In genomic region chr7:103343758-103344452, GRCh38 we compare ENCODE assay signal across 8 cellular contexts. TPM values are rescaled to one million over a fixed set of nuclear protein-coding genes. Genes with fewer than 3 reads are reported as not detected.
DNase-seq lines count a peak whose midpoint lies in the region; ATAC-seq, FAIRE-seq and TF ChIP-seq lines count a peak whose summit lies in the region.

No MANE protein-coding gene starts in this region.

- DNase-seq in Right ventricle myocardium superior, result no peak
- no peak for DNase-seq in Right ventricle myocardium inferior (ENCODE audit: missing footprints)
- DNase-seq in SJCRH30, result peak; percentile 22 to 31
- DNase-seq in astrocyte of the hippocampus (ENCODE audit: low read depth, low spot score), result peak; percentile 52
- no peak for DNase-seq in keratinocyte (ENCODE audit: low read depth, low spot score)
- peak; percentile 42 to 48 for DNase-seq in stimulated activated CD4-positive, alpha-beta T cell treated with anti-CD3 and anti-CD28 coated beads, Interleukin-2, amount 100 ng/mL, for 24 hours
- no peak for DNase-seq in H4 (ENCODE audit: low spot score)

- H3K9ac ChIP-seq in keratinocyte (ENCODE audit: control insufficient read depth, extremely low read depth, insufficient read depth, low read length), result peak overlapping the region; percentile 97

- peaks cover 3% of the 10 kb centered on the region; the same call in 1 of the 2 replicates for H3K4me1 ChIP-seq in SJCRH30
- peaks cover 8% of the 10 kb centered on the region for H3K4me1 ChIP-seq in keratinocyte (ENCODE audit: control insufficient read depth, extremely low read depth, insufficient read depth, low read length)

- H3K79me2 ChIP-seq in keratinocyte (ENCODE audit: control insufficient read depth, insufficient read depth, low read length), result peaks cover 66% of the 10 kb centered on the region

- FAIRE-seq in keratinocyte (lab: Jason Lieb, UNC), result no peak

- TF ChIP-seq CTCF in keratinocyte (optimal IDR thresholded peaks at IDR 0.05 in 1 of 3, IDR thresholded peaks at IDR 0.05 in 1 of 3, conservative IDR thresholded peaks at IDR 0.05 in 1 of 3; ENCODE audit: extremely low read depth in 1 of 3, insufficient read depth in 2 of 3, low read length in 3 of 3), result no peak

- peaks cover 2% of the 10 kb centered on the region for H4K20me1 ChIP-seq in keratinocyte (ENCODE audit: control insufficient read depth, extremely low read depth, insufficient read depth, low read length)

- H3K4me3 ChIP-seq in SJCRH30 (peak overlapping the region; percentile 93), keratinocyte (ENCODE audit: control insufficient read depth in 2 of 3, extremely low read depth in 1 of 3, insufficient read depth in 2 of 3, low read depth in 1 of 3, low read length in 3 of 3) (peak overlapping the region; percentile 75 to 92 (median 81))

- peaks cover 31% of the 10 kb centered on the region for H3K36me3 ChIP-seq in SJCRH30
- peaks cover 10 to 15% of the 10 kb centered on the region in 2 experiments for H3K36me3 ChIP-seq in keratinocyte (ENCODE audit: control insufficient read depth in 2 of 2, extremely low read depth in 1 of 2, insufficient read depth in 2 of 2, low read length in 2 of 2)

- ATAC-seq in Right ventricle myocardium superior (ENCODE audit: poor library complexity) (peak; percentile 4), Right ventricle myocardium inferior (no peak), HG02973 (IDR thresholded peaks at IDR 0.05; ENCODE audit: unreplicated experiment) (peak; percentile 6)

- H3K27ac ChIP-seq in SJCRH30 (peak overlapping the region; percentile 70), keratinocyte (ENCODE audit: control insufficient read depth, insufficient read depth, low read length) (peak overlapping the region; percentile 94)

- H3K9me3 ChIP-seq in SJCRH30 (replicated peaks) (no peaks in the 10 kb centered on the region), keratinocyte (ENCODE audit: control insufficient read depth, low read depth, low read length) (no peaks in the 10 kb centered on the region)

- peak overlapping the region; percentile 94 for H2AFZ ChIP-seq in keratinocyte (ENCODE audit: control insufficient read depth, low read length)

- H3K9me1 ChIP-seq in keratinocyte (ENCODE audit: control insufficient read depth, extremely low read depth, insufficient read depth, low read length), result no peaks in the 10 kb centered on the region

- dilution Hi-C loops in keratinocyte (cut with MboI; ENCODE audit: extremely low pct_ligation_motif_present, low sequenced_read_pairs), result no loop called here

- intact Hi-C loops in Right ventricle myocardium superior (cut with DNase I) (no loop called here), Right ventricle myocardium inferior (cut with DNase I) (loop anchor here (5.0 kb wide), 1 partner anchor 47 kb away; the partner anchor contains the start of gene PMPCB)

- H3K27me3 ChIP-seq in SJCRH30 (no peaks in the 10 kb centered on the region), keratinocyte (ENCODE audit: control insufficient read depth, extremely low read depth, insufficient read depth, low read length) (no peaks in the 10 kb centered on the region)

- peak overlapping the region; percentile 93 for H3K4me2 ChIP-seq in keratinocyte (ENCODE audit: control insufficient read depth, extremely low read depth, insufficient read depth, low read depth, low read length)

RNA-seq across cellular contexts. Expression of gene DNAJC2, which starts 0.7 kb away (rescaled TPM):
- 11.9 TPM for total RNA-seq in Right ventricle myocardium superior
- total RNA-seq in Right ventricle myocardium inferior, result 12.9 TPM
- total RNA-seq in SJCRH30 (2014; rRNA removed; shearing (Covaris generic)), result 48.7 and 55.1 TPM in 2 replicates
- 14.2 to 25.8 TPM (median 17.6 TPM) in 3 replicates for polyA plus RNA-seq in keratinocyte
- 64.3 TPM for polyA plus RNA-seq in keratinocyte (2011; ENCODE audit: low read depth)
- 12.4 and 18.3 TPM in 2 replicates for polyA plus RNA-seq in keratinocyte (2011; cell fraction: cytosol; rRNA removed)
- polyA plus RNA-seq in keratinocyte (2011; cell fraction: nucleus; rRNA removed), result 27.8 and 45.5 TPM in 2 replicates
- 19.5 and 23.3 TPM in 2 replicates for polyA plus RNA-seq in keratinocyte (2012; ENCODE audit: low replicate concordance)
- polyA minus RNA-seq in keratinocyte, result 2.1 to 12.1 TPM (median 3.5 TPM) in 3 replicates
- 10.6 TPM for polyA minus RNA-seq in keratinocyte (2011; cell fraction: cytosol; rRNA and poly(A)+ RNA removed)
- 7.7 and 8.7 TPM in 2 replicates for polyA minus RNA-seq in keratinocyte (2011; cell fraction: nucleus; rRNA and poly(A)+ RNA removed)
- total RNA-seq in H4 (2014; rRNA removed; shearing (Covaris generic)), result 20.6 and 22.8 TPM in 2 replicates

RNA-seq across cellular contexts. Expression of gene PSMC2, which starts 3.5 kb away (rescaled TPM):
- total RNA-seq in Right ventricle myocardium superior (120 TPM), Right ventricle myocardium inferior (131 TPM)
- total RNA-seq in SJCRH30 (2014; rRNA removed; shearing (Covaris generic)), result 198 and 208 TPM in 2 replicates
- polyA plus RNA-seq in keratinocyte, result 144 to 240 TPM (median 215 TPM) in 3 replicates
- polyA plus RNA-seq in keratinocyte (2011; ENCODE audit: low read depth), result 138 TPM
- polyA plus RNA-seq in keratinocyte (2011; cell fraction: cytosol; rRNA removed), result 189 and 241 TPM in 2 replicates
- polyA plus RNA-seq in keratinocyte (2011; cell fraction: nucleus; rRNA removed), result 170 and 242 TPM in 2 replicates
- 131 and 170 TPM in 2 replicates for polyA plus RNA-seq in keratinocyte (2012; ENCODE audit: low replicate concordance)
- polyA minus RNA-seq in keratinocyte, result 20.9 to 142 TPM (median 73.2 TPM) in 3 replicates
- polyA minus RNA-seq in keratinocyte (2011; cell fraction: cytosol; rRNA and poly(A)+ RNA removed), result 56.4 TPM
- polyA minus RNA-seq in keratinocyte (2011; cell fraction: nucleus; rRNA and poly(A)+ RNA removed), result 34.4 and 60.4 TPM in 2 replicates
- total RNA-seq in H4 (2014; rRNA removed; shearing (Covaris generic)), result 415 and 457 TPM in 2 replicates

RNA-seq across cellular contexts. Expression of gene PMPCB, which starts 46.7 kb away (rescaled TPM):
- total RNA-seq in Right ventricle myocardium superior (73.7 TPM), Right ventricle myocardium inferior (69.7 TPM)
- total RNA-seq in SJCRH30 (2014; rRNA removed; shearing (Covaris generic)), result 96.1 and 110 TPM in 2 replicates
- 43.6 to 79.2 TPM (median 61.2 TPM) in 3 replicates for polyA plus RNA-seq in keratinocyte
- polyA plus RNA-seq in keratinocyte (2011; ENCODE audit: low read depth), result 87.9 TPM
- polyA plus RNA-seq in keratinocyte (2011; cell fraction: cytosol; rRNA removed), result 31.9 and 63.6 TPM in 2 replicates
- polyA plus RNA-seq in keratinocyte (2011; cell fraction: nucleus; rRNA removed), result 79.9 and 111 TPM in 2 replicates
- 46.2 and 48.0 TPM in 2 replicates for polyA plus RNA-seq in keratinocyte (2012; ENCODE audit: low replicate concordance)
- polyA minus RNA-seq in keratinocyte, result 6.6 to 38.3 TPM (median 17.0 TPM) in 3 replicates
- 24.2 TPM for polyA minus RNA-seq in keratinocyte (2011; cell fraction: cytosol; rRNA and poly(A)+ RNA removed)
- polyA minus RNA-seq in keratinocyte (2011; cell fraction: nucleus; rRNA and poly(A)+ RNA removed), result 13.6 and 23.0 TPM in 2 replicates
- total RNA-seq in H4 (2014; rRNA removed; shearing (Covaris generic)), result 86.0 and 101 TPM in 2 replicates

Comparison
In these comparisons a context has a peak if more than half of its experiments do, and no peak if none do; other contexts are left out.
1. DNase-seq: peak in SJCRH30 (2 of 2), astrocyte of the hippocampus (single experiment) and stimulated activated CD4-positive, alpha-beta T cell treated with anti-CD3 and anti-CD28 coated beads, Interleukin-2, amount 100 ng/mL, for 24 hours (2 of 2); none in Right ventricle myocardium superior (single experiment), Right ventricle myocardium inferior (single experiment), keratinocyte (single experiment) and H4 (single experiment).